In genomic region chr14:71395151-71395604, GRCh38 we compare ENCODE assay signal across 16 cellular contexts.
DNase-seq lines count a peak whose midpoint lies in the region; ATAC-seq and TF ChIP-seq lines count a peak whose summit lies in the region.
"Had no signal": no experiment of that assay in that cellular context is flagged by ENCODE, and none has a peak within 500 bp of the region (broad histone marks: within the 10 kb centered on the region; RNA-seq: fewer than 3 reads in every experiment).

No MANE protein-coding gene starts in this region.

- H3K79me2 ChIP-seq in fibroblast of lung (ENCODE audit: control insufficient read depth, insufficient read depth, low read length): peaks cover 3% of the 10 kb centered on the region

- H3K9me3 ChIP-seq in fibroblast of lung (ENCODE audit: control insufficient read depth, insufficient read depth, low read depth, low read length): no peaks in the 10 kb centered on the region
- H3K9me3 ChIP-seq: thoracic aorta had no signal

- no peak for TF ChIP-seq CTCF in fibroblast of lung (conservative IDR thresholded peaks at IDR 0.05 in 1 of 2, IDR thresholded peaks at IDR 0.05 in 1 of 2; ENCODE audit: low read depth in 1 of 2, low read length in 2 of 2)

- H3K4me1 ChIP-seq in fibroblast of lung (ENCODE audit: control insufficient read depth, extremely low read depth, insufficient read depth, low read length): no peaks in the 10 kb centered on the region

- H3K4me3 ChIP-seq in fibroblast of lung (replicated peaks in 1 of 4; ENCODE audit: control extremely low read depth in 1 of 4, insufficient read depth in 1 of 4, low read depth in 3 of 4, low read length in 4 of 4): no peak overlapping the region
- H3K4me3 ChIP-seq: lung, thoracic aorta had no signal

- peaks cover 8% of the 10 kb centered on the region for H3K36me3 Mint-ChIP-seq in activated CD8-positive, alpha-beta memory T cell treated with anti-CD3 and anti-CD28 coated beads, Interleukin-2, amount 10 ng/mL, durations not matched to agents 7 days and 5 days
- peaks cover 6% of the 10 kb centered on the region for H3K36me3 Mint-ChIP-seq in stimulated activated memory B cell treated with anti-CD40 and anti-IgM and Interleukin-4, amounts not matched to agents 10 μg/mL and 1 μg/mL and 100 μg/mL, for 72 hours

- ATAC-seq in activated CD8-positive, alpha-beta memory T cell treated with anti-CD3 and anti-CD28 coated beads, Interleukin-2, amount 10 ng/mL, durations not matched to agents 7 days and 5 days: peak; percentile 48
- no peak for ATAC-seq in stimulated activated memory B cell treated with anti-CD40 and anti-IgM and Interleukin-4, amounts not matched to agents 10 μg/mL and 1 μg/mL and 100 μg/mL, for 72 hours

- CTCF ChIA-PET in activated CD8-positive, alpha-beta memory T cell treated with anti-CD3 and anti-CD28 coated beads, Interleukin-2, amount 10 ng/mL, durations not matched to agents 7 days and 5 days (lab: Charles Lee): interaction anchor here (1.2 kb wide), 1 partner anchor 17 kb away, joined by 3 read pairs; no protein-coding TSS in a partner anchor

- no peaks in the 10 kb centered on the region for H3K36me3 ChIP-seq in fibroblast of lung (ENCODE audit: control insufficient read depth, insufficient read depth, low read length)
- H3K36me3 ChIP-seq: thoracic aorta had no signal

- intact Hi-C loops in head of caudate nucleus (cut with DNase I): no loop called here

- H3K27me3 ChIP-seq in fibroblast of lung (ENCODE audit: control insufficient read depth, insufficient read depth, low read length): no peaks in the 10 kb centered on the region

- H3K27ac Mint-ChIP-seq in activated CD8-positive, alpha-beta memory T cell treated with anti-CD3 and anti-CD28 coated beads, Interleukin-2, amount 10 ng/mL, durations not matched to agents 7 days and 5 days: no peak overlapping the region
- peak overlapping the region; percentile 28 for H3K27ac Mint-ChIP-seq in stimulated activated memory B cell treated with anti-CD40 and anti-IgM and Interleukin-4, amounts not matched to agents 10 μg/mL and 1 μg/mL and 100 μg/mL, for 72 hours

- H3K4me2 ChIP-seq in fibroblast of lung (ENCODE audit: extremely low read depth, insufficient read depth, low read length): peak overlapping the region; percentile 8

- no peak overlapping the region for H2AFZ ChIP-seq in fibroblast of lung (ENCODE audit: low read length)

- H3K4me1 Mint-ChIP-seq in activated CD8-positive, alpha-beta memory T cell treated with anti-CD3 and anti-CD28 coated beads, Interleukin-2, amount 10 ng/mL, durations not matched to agents 7 days and 5 days: peaks cover 30% of the 10 kb centered on the region
- peaks cover 64% of the 10 kb centered on the region for H3K4me1 Mint-ChIP-seq in stimulated activated memory B cell treated with anti-CD40 and anti-IgM and Interleukin-4, amounts not matched to agents 10 μg/mL and 1 μg/mL and 100 μg/mL, for 72 hours

- no peak overlapping the region for H3K4me3 Mint-ChIP-seq in activated CD8-positive, alpha-beta memory T cell treated with anti-CD3 and anti-CD28 coated beads, Interleukin-2, amount 10 ng/mL, durations not matched to agents 7 days and 5 days
- no peak overlapping the region for H3K4me3 Mint-ChIP-seq in stimulated activated memory B cell treated with anti-CD40 and anti-IgM and Interleukin-4, amounts not matched to agents 10 μg/mL and 1 μg/mL and 100 μg/mL, for 72 hours

- H3K9ac ChIP-seq in fibroblast of lung (ENCODE audit: insufficient read depth, low read length): no peak overlapping the region

- H3K27ac ChIP-seq in fibroblast of lung (ENCODE audit: insufficient read depth, low read length): no peak overlapping the region

- no peak for DNase-seq in activated CD8-positive, alpha-beta memory T cell treated with anti-CD3 and anti-CD28 coated beads, Interleukin-2, amount 10 ng/mL, durations not matched to agents 7 days and 5 days
- DNase-seq in activated CD8-positive, alpha-beta memory T cell treated with anti-CD3 and anti-CD28 coated beads, Interleukin-2, amount 50 U/mL, for 48 hours: no peak
- DNase-seq in RKO (ENCODE audit: low spot score) (peak; percentile 30), fibroblast of lung (ENCODE audit: low read depth in 2 of 2) (peak in 1 of 2 donors; percentile 27), NCI-H226 (no peak), GM19240 (ENCODE audit: insufficient read length, low spot score) (no peak), head of caudate nucleus (no peak)
- DNase-seq: activated CD4-positive, CD25-positive, alpha-beta regulatory T cell treated with anti-CD3 and anti-CD28 coated beads, Interleukin-2, amount 50 U/mL, for 72 hours; activated gamma-delta T cell; caudate nucleus; NCI-H1105; NCI-H524; PC-3 had no signal

- H3K27me3 Mint-ChIP-seq in activated CD8-positive, alpha-beta memory T cell treated with anti-CD3 and anti-CD28 coated beads, Interleukin-2, amount 10 ng/mL, durations not matched to agents 7 days and 5 days: no peaks in the 10 kb centered on the region
- H3K27me3 Mint-ChIP-seq in stimulated activated memory B cell treated with anti-CD40 and anti-IgM and Interleukin-4, amounts not matched to agents 10 μg/mL and 1 μg/mL and 100 μg/mL, for 72 hours: no peaks in the 10 kb centered on the region

- H3K9me3 Mint-ChIP-seq in activated CD8-positive, alpha-beta memory T cell treated with anti-CD3 and anti-CD28 coated beads, Interleukin-2, amount 10 ng/mL, durations not matched to agents 7 days and 5 days (ENCODE audit: low read depth): no peaks in the 10 kb centered on the region
- no peaks in the 10 kb centered on the region for H3K9me3 Mint-ChIP-seq in stimulated activated memory B cell treated with anti-CD40 and anti-IgM and Interleukin-4, amounts not matched to agents 10 μg/mL and 1 μg/mL and 100 μg/mL, for 72 hours

- H4K20me1 ChIP-seq in fibroblast of lung (ENCODE audit: control insufficient read depth, extremely low read depth, insufficient read depth, low read length): no peaks in the 10 kb centered on the region
